8 cellular contexts compared by ENCODE assay signal in genomic region chr22:46052801-46053562, GRCh38.
DNase-seq lines count a peak whose midpoint lies in the region; ATAC-seq and TF ChIP-seq lines count a peak whose summit lies in the region.

No MANE protein-coding gene starts in this region.

- no peak for ATAC-seq in GM18868 (IDR thresholded peaks at IDR 0.05; ENCODE audit: unreplicated experiment)

- no peaks in the 10 kb centered on the region for H3K36me3 ChIP-seq in GM06990 (ENCODE audit: control insufficient read depth, insufficient read depth, low read length)

- peak overlapping the region; percentile 70 for H3K4me3 ChIP-seq in GM06990 (replicated peaks; ENCODE audit: low read depth, low read length)

- H3K27me3 ChIP-seq in GM06990 (replicated peaks; ENCODE audit: control insufficient read depth, insufficient read depth, low read length), result no peaks in the 10 kb centered on the region

- DNase-seq in GM06990 (ENCODE audit: extremely low read depth, insufficient read length) (no peak), NCI-H2196 treated with DMSO at 0.1 percent for 48 hours (lab: John Stamatoyannopoulos, UW; ENCODE audit: unreplicated experiment) (peak; percentile 72), iris pigment epithelial cell (ENCODE audit: low read depth) (peak; percentile 46), AG20443 (ENCODE audit: low spot score) (no peak), activated gamma-delta T cell treated with Interleukin-2 at 50 U/mL for 16 hours (no peak)
- peak; percentile 24 for DNase-seq in stimulated activated CD4-positive, alpha-beta T cell treated with anti-CD3 and anti-CD28 coated beads, Interleukin-1b, Interleukin-23, amount 100 ng/mL, for 48 hours

- H3K27ac ChIP-seq in angular gyrus (ENCODE audit: low read depth, low read length), result peak overlapping the region; percentile 99

- no peak for TF ChIP-seq CTCF in GM06990 (IDR thresholded peaks at IDR 0.05; ENCODE audit: insufficient read depth, low read length, poor library complexity, severe bottlenecking)

Comparison
In these comparisons a context has a peak if more than half of its experiments do, and no peak if none do; other contexts are left out.
1. DNase-seq: peak in NCI-H2196 treated with DMSO at 0.1 percent for 48 hours (single experiment), iris pigment epithelial cell (single experiment) and stimulated activated CD4-positive, alpha-beta T cell treated with anti-CD3 and anti-CD28 coated beads, Interleukin-1b, Interleukin-23, amount 100 ng/mL, for 48 hours (single experiment); none in GM06990 (single experiment), AG20443 (single experiment) and activated gamma-delta T cell treated with Interleukin-2 at 50 U/mL for 16 hours (single experiment).